Comparison of ENCODE assay signal across 25 cellular contexts in genomic region chr6:161232467-161232866, GRCh38. TPM values are rescaled to one million over a fixed set of nuclear protein-coding genes. Genes with fewer than 3 reads are reported as not detected.
DNase-seq lines count a peak whose midpoint lies in the region; ATAC-seq and TF ChIP-seq lines count a peak whose summit lies in the region.
"Had no signal": no experiment of that assay in that cellular context is flagged by ENCODE, and none has a peak within 500 bp of the region (broad histone marks: within the 10 kb centered on the region; RNA-seq: fewer than 3 reads in every experiment).

No MANE protein-coding gene starts in this region.

- TF ChIP-seq CTCF in WTC11 (IDR thresholded peaks at IDR 0.05): no peak
- TF ChIP-seq CTCF in endodermal cell (conservative IDR thresholded peaks at IDR 0.05): no peak
- TF ChIP-seq CTCF in neural crest cell (conservative IDR thresholded peaks at IDR 0.05): no peak

- CTCF ChIA-PET in WTC11 (lab: Charles Lee): no interaction called here

- H3K27ac Mint-ChIP-seq in WTC11 (peak overlapping the region; percentile 73; the same call in 1 of the 2 replicates), endodermal cell (peak overlapping the region; percentile 69), neural crest cell (ENCODE audit: unreplicated experiment) (peak overlapping the region; percentile 55)
- H3K27ac Mint-ChIP-seq: B cell; CD8-positive, alpha-beta T cell; HFFc6; IgD-negative memory B cell had no signal

- POLR2A ChIA-PET in WTC11 (lab: Charles Lee): no interaction called here

- H3K27ac ChIP-seq in endodermal cell (ENCODE audit: low read depth, low read length): no peak overlapping the region
- no peak overlapping the region for H3K27ac ChIP-seq in effector memory CD4-positive, alpha-beta T cell (ENCODE audit: insufficient read depth, low read length, poor library complexity, severe bottlenecking)
- H3K27ac ChIP-seq: A549, C4-2B, GM23248, KMS-11, PC-9, SJCRH30 had no signal

- peaks cover 61% of the 10 kb centered on the region for H3K4me1 Mint-ChIP-seq in WTC11
- peaks cover 50% of the 10 kb centered on the region for H3K4me1 Mint-ChIP-seq in endodermal cell
- H3K4me1 Mint-ChIP-seq in neural crest cell: peaks cover 42% of the 10 kb centered on the region

- H3K36me3 Mint-ChIP-seq in WTC11 (peaks cover 15% of the 10 kb centered on the region), endodermal cell (ENCODE audit: low read depth) (peaks cover 46% of the 10 kb centered on the region), neural crest cell (ENCODE audit: low read depth) (peaks cover 19% of the 10 kb centered on the region)
- H3K36me3 Mint-ChIP-seq: IgD-negative memory B cell had no signal

- no peaks in the 10 kb centered on the region for H3K27me3 ChIP-seq in endodermal cell (ENCODE audit: control insufficient read depth, insufficient read depth, low read length, poor library complexity, severe bottlenecking)
- no peaks in the 10 kb centered on the region for H3K27me3 ChIP-seq in effector memory CD4-positive, alpha-beta T cell (replicated peaks; ENCODE audit: control insufficient read depth, insufficient read depth, low read length, poor library complexity, severe bottlenecking)
- H3K27me3 ChIP-seq: SJCRH30 had no signal

- no peak overlapping the region for H3K4me3 ChIP-seq in endodermal cell (ENCODE audit: low read length)
- H3K4me3 ChIP-seq in effector memory CD4-positive, alpha-beta T cell (ENCODE audit: insufficient read depth, low read depth, low read length, poor library complexity, severe bottlenecking): no peak overlapping the region
- H3K4me3 ChIP-seq: A549, GM23248, HAP-1, PC-9, SJCRH30 had no signal

- H3K4me1 ChIP-seq in endodermal cell (ENCODE audit: control insufficient read depth, insufficient read depth, low read length): peaks cover 26% of the 10 kb centered on the region
- peaks cover 5% of the 10 kb centered on the region for H3K4me1 ChIP-seq in effector memory CD4-positive, alpha-beta T cell (ENCODE audit: control insufficient read depth, insufficient read depth, low read length, poor library complexity, severe bottlenecking)
- H3K4me1 ChIP-seq: Caco-2, SJCRH30 had no signal

- H3K4me3 Mint-ChIP-seq in WTC11 (no peak overlapping the region), endodermal cell (no peak overlapping the region), neural crest cell (no peak overlapping the region)
- H3K4me3 Mint-ChIP-seq: B cell; CD8-positive, alpha-beta T cell; HFFc6; IgD-negative memory B cell had no signal

- no peaks in the 10 kb centered on the region for H3K27me3 Mint-ChIP-seq in WTC11 (ENCODE audit: low read depth)
- no peaks in the 10 kb centered on the region for H3K27me3 Mint-ChIP-seq in endodermal cell (ENCODE audit: insufficient read depth)
- H3K27me3 Mint-ChIP-seq in neural crest cell (ENCODE audit: low read depth): no peaks in the 10 kb centered on the region
- H3K27me3 Mint-ChIP-seq: B cell, IgD-negative memory B cell had no signal

- DNase-seq in WTC11 (ENCODE audit: low spot score) (no peak), endodermal cell (no peak), neural crest cell (ENCODE audit: low read depth, low spot score) (no peak), AG08395 (ENCODE audit: low spot score) (no peak), OCI-M2 (lab: John Stamatoyannopoulos, UW; ENCODE audit: unreplicated experiment) (no peak), HPDE6-E6E7 (ENCODE audit: extremely low spot score) (no peak)
- DNase-seq in effector memory CD4-positive, alpha-beta T cell: no peak
- DNase-seq: Caco-2; CD8-positive, alpha-beta T cell; GM23248; HFFc6; MM.1S; NCI-H2029; NCI-H446; NCI-H524 treated with DMSO at 0.1 percent for 48 hours; NCI-H774; PC-9; SJCRH30 had no signal

- WGBS in endodermal cell (ENCODE audit: insufficient coverage in 1 of 2, insufficient read length in 1 of 2), 2 experiments: 82 to 93% methylated on average over 6 to 11 of the region's 11 CpGs

- H3K9me3 Mint-ChIP-seq in WTC11 (no peaks in the 10 kb centered on the region), endodermal cell (no peaks in the 10 kb centered on the region), neural crest cell (no peaks in the 10 kb centered on the region)
- H3K9me3 Mint-ChIP-seq: CD8-positive, alpha-beta T cell; HFFc6 had no signal

- H3K9me3 ChIP-seq in endodermal cell (ENCODE audit: control insufficient read depth, low read length): no peaks in the 10 kb centered on the region
- no peaks in the 10 kb centered on the region for H3K9me3 ChIP-seq in effector memory CD4-positive, alpha-beta T cell (ENCODE audit: control insufficient read depth, low read length)
- H3K9me3 ChIP-seq: A549, Caco-2, HAP-1, SJCRH30 had no signal

- H3K36me3 ChIP-seq in endodermal cell (ENCODE audit: control insufficient read depth, insufficient read depth, low read length): peaks cover 46% of the 10 kb centered on the region
- no peaks in the 10 kb centered on the region for H3K36me3 ChIP-seq in effector memory CD4-positive, alpha-beta T cell (ENCODE audit: control insufficient read depth, insufficient read depth, low read length)

- ATAC-seq in WTC11: no peak
- ATAC-seq: A549; CD8-positive, alpha-beta T cell; Right ventricle myocardium inferior had no signal

- no peak overlapping the region for H3K9ac ChIP-seq in endodermal cell (ENCODE audit: extremely low read depth, low read length, poor library complexity, severe bottlenecking)
- H3K9ac ChIP-seq: GM23248, KMS-11 had no signal

TF ChIP-seq in WTC11, 78 proteins besides CTCF, POLR2A, EP300 and RAD21 (continues in another document):
- TF ChIP-seq SMAD3 (CRISPR knock-in tag; IDR thresholded peaks at IDR 0.05; ENCODE audit: borderline replicate concordance) (no peak), IRF2 (CRISPR knock-in tag; IDR thresholded peaks at IDR 0.05; ENCODE audit: borderline replicate concordance, low read depth) (no peak), MLX (CRISPR knock-in tag; IDR thresholded peaks at IDR 0.05) (no peak), STAT6 (CRISPR knock-in tag; conservative IDR thresholded peaks at IDR 0.05; ENCODE audit: low read depth) (no peak), USF2 (CRISPR knock-in tag; IDR thresholded peaks at IDR 0.05) (no peak), TCF7 (CRISPR knock-in tag; IDR thresholded peaks at IDR 0.05; ENCODE audit: low read depth) (no peak), PRRX2 (CRISPR knock-in tag; IDR thresholded peaks at IDR 0.05) (no peak), NFE2L1 (CRISPR knock-in tag; IDR thresholded peaks at IDR 0.05) (no peak), NR2C2 (CRISPR knock-in tag; IDR thresholded peaks at IDR 0.05) (no peak), FOXP1 (CRISPR knock-in tag; IDR thresholded peaks at IDR 0.05; ENCODE audit: borderline replicate concordance) (no peak), ZBTB43 (CRISPR knock-in tag; IDR thresholded peaks at IDR 0.05) (no peak)
- TF ChIP-seq, protein P1, sequence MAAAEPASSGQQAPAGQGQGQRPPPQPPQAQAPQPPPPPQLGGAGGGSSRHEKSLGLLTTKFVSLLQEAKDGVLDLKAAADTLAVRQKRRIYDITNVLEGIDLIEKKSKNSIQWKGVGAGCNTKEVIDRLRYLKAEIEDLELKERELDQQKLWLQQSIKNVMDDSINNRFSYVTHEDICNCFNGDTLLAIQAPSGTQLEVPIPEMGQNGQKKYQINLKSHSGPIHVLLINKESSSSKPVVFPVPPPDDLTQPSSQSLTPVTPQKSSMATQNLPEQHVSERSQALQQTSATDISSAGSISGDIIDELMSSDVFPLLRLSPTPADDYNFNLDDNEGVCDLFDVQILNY (CRISPR knock-in tag; IDR thresholded peaks at IDR 0.05): no peak

RNA-seq across cellular contexts. Expression of gene AGPAT4, which starts 41.4 kb away (rescaled TPM):
- total RNA-seq in WTC11 (2021) (19.7 to 27.4 TPM (median 25.3 TPM) in 3 replicates), endodermal cell (10 to 100 TPM; 61.0 to 61.1 TPM), neural crest cell (37.6 and 41.3 TPM in 2 replicates)
- polyA plus RNA-seq in endodermal cell (2013, experiment 1 of 2): 33.8 TPM
- polyA plus RNA-seq in endodermal cell (2013, experiment 2 of 2): 30.0 TPM
